In the genomic region with DNA sequence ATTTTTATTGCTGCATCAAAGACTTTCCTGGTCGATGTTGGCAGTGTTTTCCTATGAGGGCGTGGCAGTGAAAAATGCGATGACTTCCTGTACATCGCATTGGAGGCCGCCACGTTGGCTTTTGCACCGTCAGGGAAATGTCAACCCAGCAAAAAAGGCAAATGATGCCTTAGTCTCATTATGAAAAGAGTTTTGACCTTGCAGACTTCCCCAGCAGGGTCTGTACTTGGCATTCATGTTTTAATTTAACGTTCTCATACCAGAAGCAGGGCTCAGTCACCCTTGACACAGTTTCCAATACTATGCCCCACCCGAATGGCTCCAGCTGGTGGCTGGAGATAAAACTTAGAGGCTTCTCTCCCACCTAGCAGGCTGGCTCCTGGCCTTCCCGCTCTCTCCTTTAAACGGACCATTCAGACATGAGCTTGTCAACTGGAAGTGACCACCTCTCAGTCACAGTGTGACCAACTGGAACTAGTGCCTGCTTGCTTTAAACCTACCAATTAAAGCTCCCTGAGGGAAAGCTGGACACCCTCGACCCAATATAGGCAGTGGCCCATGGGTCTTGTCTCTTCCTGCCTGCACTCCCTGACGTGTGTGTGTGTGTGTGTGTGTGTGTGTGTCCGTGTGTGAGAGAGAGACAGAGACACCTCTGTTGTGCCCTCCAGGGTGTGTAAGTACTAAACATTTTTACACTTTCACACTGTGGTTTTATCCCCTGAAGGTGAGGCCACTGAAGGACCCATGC, we compare ENCODE assay signal across 18 cellular contexts. TPM values are rescaled to one million over a fixed set of nuclear protein-coding genes. Genes with fewer than 3 reads are reported as not detected.
DNase-seq lines count a peak whose midpoint lies in the region; ATAC-seq, FAIRE-seq and TF ChIP-seq lines count a peak whose summit lies in the region.
"Had no signal": no experiment of that assay in that cellular context is flagged by ENCODE, and none has a peak within 500 bp of the region (broad histone marks: within the 10 kb centered on the region; RNA-seq: fewer than 3 reads in every experiment).

No MANE protein-coding gene starts in this region.

- no peak overlapping the region for H3K9ac ChIP-seq in H1 (replicated peaks in 1 of 4; ENCODE audit: extremely low read depth in 1 of 4, low read depth in 3 of 4, low read length in 3 of 4)

- H3K4me2 ChIP-seq in H1 (ENCODE audit: insufficient read depth in 1 of 2, low read depth in 2 of 2, low read length in 2 of 2) (no peak overlapping the region), osteoblast (ENCODE audit: insufficient read depth, low read length) (no peak overlapping the region)
- H3K4me2 ChIP-seq: GM23338, smooth muscle cell had no signal

- peaks cover 0 to 6% (median under 1%) of the 10 kb centered on the region in 4 experiments; a peak in 1 of 7 replicates for H3K4me1 ChIP-seq in H1 (replicated peaks in 1 of 4; ENCODE audit: control insufficient read depth in 3 of 4, insufficient read depth in 4 of 4, low read length in 3 of 4)
- peaks cover 6% of the 10 kb centered on the region for H3K4me1 ChIP-seq in osteoblast (ENCODE audit: insufficient read depth, low read length)

- TF ChIP-seq RAD21 in H1 (IDR thresholded peaks at IDR 0.05 in 1 of 2, conservative IDR thresholded peaks at IDR 0.05 in 1 of 2; ENCODE audit: low read depth in 2 of 2, low read length in 2 of 2): no peak

- H3K27ac ChIP-seq in H1 (ENCODE audit: low read depth, low read length) (no peak overlapping the region), osteoblast (ENCODE audit: low read depth, low read length) (no peak overlapping the region), substantia nigra (ENCODE audit: low read depth, low read length, poor library complexity, severe bottlenecking) (no peak overlapping the region)
- H3K27ac ChIP-seq: HL-60 had no signal

- H3K23ac ChIP-seq in H1 (ENCODE audit: insufficient read length): no peak overlapping the region

- H4K8ac ChIP-seq in H1 (ENCODE audit: extremely low read depth, insufficient read depth, low read length): no peak overlapping the region; the same call in 1 of the 2 replicates

- H3K9me3 ChIP-seq in H1 (ENCODE audit: insufficient read depth in 2 of 2, low read depth in 1 of 2, low read length in 1 of 2) (no peaks in the 10 kb centered on the region), osteoblast (ENCODE audit: low read depth, low read length) (no peaks in the 10 kb centered on the region)

- H3K36me3 ChIP-seq in H1 (ENCODE audit: control insufficient read depth in 2 of 4, insufficient read depth in 4 of 4, low read length in 3 of 4) (no peaks in the 10 kb centered on the region), osteoblast (ENCODE audit: insufficient read depth, low read length) (no peaks in the 10 kb centered on the region)

- H2BK120ac ChIP-seq in H1 (replicated peaks; ENCODE audit: low read depth, low read length): no peak overlapping the region

- no peaks in the 10 kb centered on the region for H3K36me3 Mint-ChIP-seq in activated CD4-positive, alpha-beta T cell treated with anti-CD3 and anti-CD28 coated beads, Interleukin-2, amount 10 ng/mL, durations not matched to agents 7 days and 5 days (ENCODE audit: low read depth)

- no peak overlapping the region for H2BK20ac ChIP-seq in H1 (ENCODE audit: low read length)

- no peak for ATAC-seq in SK-N-SH treated with all-trans-retinoic acid at 6 μM for 48 hours
- ATAC-seq: GM23338 had no signal

- no peak for FAIRE-seq in H1 (lab: Jason Lieb, UNC)

- H3K23me2 ChIP-seq in H1 (ENCODE audit: low read depth, low read length): no peaks in the 10 kb centered on the region

- H3K4me3 Mint-ChIP-seq in activated CD4-positive, alpha-beta T cell treated with anti-CD3 and anti-CD28 coated beads, Interleukin-2, amount 10 ng/mL, durations not matched to agents 7 days and 5 days: no peak overlapping the region
- H3K4me3 Mint-ChIP-seq: GM23338 had no signal

- H3K27me3 Mint-ChIP-seq in activated CD4-positive, alpha-beta T cell treated with anti-CD3 and anti-CD28 coated beads, Interleukin-2, amount 10 ng/mL, durations not matched to agents 7 days and 5 days: no peaks in the 10 kb centered on the region

- WGBS in H1 (ENCODE audit: extremely low coverage in 1 of 2, insufficient coverage in 1 of 2, insufficient read length in 1 of 2, insufficient replicate concordance in 2 of 2, low coverage in 1 of 2, low lambda C conversion rate in 2 of 2, missing lambda C conversion rate in 1 of 2), 2 experiments: 84% methylated on average over 14 of the region's 14 CpGs; no CpG with 5 or more reads in 1 of the 2 experiments

- TF ChIP-seq POLR2A in H1 (IDR thresholded peaks at IDR 0.05; ENCODE audit: control extremely low read depth in 1 of 2, low read depth in 2 of 2, low read length in 2 of 2): no peak

- H3K56ac ChIP-seq in H1 (replicated peaks; ENCODE audit: insufficient read length, low read depth, low read length): no peak overlapping the region

- no peak overlapping the region for H2BK15ac ChIP-seq in H1 (ENCODE audit: low read length)

- H2AFZ ChIP-seq in H1 (ENCODE audit: low read length) (no peak overlapping the region), osteoblast (ENCODE audit: low read length) (peak overlapping the region; percentile 57)
- H2AFZ ChIP-seq: GM23338 had no signal

- CTCF ChIA-PET in activated CD4-positive, alpha-beta T cell treated with anti-CD3 and anti-CD28 coated beads, Interleukin-2, amount 10 ng/mL, durations not matched to agents 7 days and 5 days (lab: Charles Lee): interaction anchor here (0.6 to 2.6 kb wide), 10 partner anchors 9 to 255 kb away, joined by 3 to 11 read pairs (median 5); a partner anchor contains a TSS
- CTCF ChIA-PET in H1 (lab: Charles Lee; ENCODE audit: partially characterized antibody): interaction anchor here (0.7 to 27.2 kb wide), 15 partner anchors 9 to 251 kb away, joined by 3 to 603 read pairs (median 6); a partner anchor contains a TSS

- POLR2A ChIA-PET in activated CD4-positive, alpha-beta T cell treated with anti-CD3 and anti-CD28 coated beads, Interleukin-2, amount 10 ng/mL, durations not matched to agents 7 days and 5 days (lab: Charles Lee): no interaction called here
- POLR2A ChIA-PET in H1 (lab: Charles Lee; ENCODE audit: partially characterized antibody): interaction anchor here (0.7 to 2.3 kb wide), 9 partner anchors 10 to 134 kb away, joined by 3 to 6 read pairs (median 4); a partner anchor contains a TSS

- no peak overlapping the region for H4K91ac ChIP-seq in H1 (replicated peaks; ENCODE audit: insufficient read length, low read length)

- H3K4me1 Mint-ChIP-seq in activated CD4-positive, alpha-beta T cell treated with anti-CD3 and anti-CD28 coated beads, Interleukin-2, amount 10 ng/mL, durations not matched to agents 7 days and 5 days: peaks cover 69% of the 10 kb centered on the region

- no peak overlapping the region for H3K14ac ChIP-seq in H1 (ENCODE audit: insufficient read length)

- no peak overlapping the region for H2AK5ac ChIP-seq in H1 (ENCODE audit: low read depth, low read length)

- no peak overlapping the region for H3K4me3 ChIP-seq in H1 (ENCODE audit: extremely low read depth in 1 of 4, insufficient read depth in 2 of 4, low read depth in 3 of 4, low read length in 4 of 4)
- no peak overlapping the region for H3K4me3 ChIP-seq in osteoblast (ENCODE audit: insufficient read depth, low read length)
- no peak overlapping the region for H3K4me3 ChIP-seq in foreskin fibroblast (ENCODE audit: low read depth in 1 of 2, low read length in 2 of 2)
- H3K4me3 ChIP-seq: GM23338, smooth muscle cell had no signal

- H2BK5ac ChIP-seq in H1 (ENCODE audit: low read depth, low read length): no peak overlapping the region

- H3K4ac ChIP-seq in H1 (replicated peaks; ENCODE audit: insufficient read length, low read depth, low read length): no peak overlapping the region

- no peak overlapping the region for H2BK12ac ChIP-seq in H1 (ENCODE audit: low read depth, low read length)

- no peaks in the 10 kb centered on the region for H4K20me1 ChIP-seq in H1 (replicated peaks in 1 of 2; ENCODE audit: control insufficient read depth in 1 of 2, insufficient read depth in 2 of 2, low read length in 2 of 2)
- no peaks in the 10 kb centered on the region for H4K20me1 ChIP-seq in osteoblast (ENCODE audit: insufficient read depth, low read length)

- TF ChIP-seq CTCF in H1 (IDR thresholded peaks at IDR 0.05; ENCODE audit: control extremely low read depth in 1 of 3, insufficient read depth in 1 of 3, low read depth in 1 of 3, low read length in 3 of 3) (no peak), osteoblast (IDR thresholded peaks at IDR 0.05; ENCODE audit: extremely low read depth, low read depth, low read length) (no peak), foreskin fibroblast (IDR thresholded peaks at IDR 0.05; ENCODE audit: low read depth, low read length) (no peak)

- H3K79me1 ChIP-seq in H1 (ENCODE audit: low read depth, low read length): no peaks in the 10 kb centered on the region

- no peaks in the 10 kb centered on the region for H3K9me3 Mint-ChIP-seq in activated CD4-positive, alpha-beta T cell treated with anti-CD3 and anti-CD28 coated beads, Interleukin-2, amount 10 ng/mL, durations not matched to agents 7 days and 5 days
- H3K9me3 Mint-ChIP-seq: GM23338 had no signal

- H4K5ac ChIP-seq in H1 (ENCODE audit: insufficient read length, low read depth, low read length): no peak overlapping the region

- no peaks in the 10 kb centered on the region for H3K79me2 ChIP-seq in H1 (ENCODE audit: control insufficient read depth in 1 of 2, insufficient read depth in 2 of 2, low read length in 2 of 2)
- H3K79me2 ChIP-seq in osteoblast (ENCODE audit: insufficient read depth, low read length): no peaks in the 10 kb centered on the region

- H3K27me3 ChIP-seq in H1 (replicated peaks in 1 of 4; ENCODE audit: control insufficient read depth in 3 of 4, extremely low read depth in 1 of 4, insufficient read depth in 3 of 4, low read length in 3 of 4): no peaks in the 10 kb centered on the region; a peak in 1 of 7 replicates
- H3K27me3 ChIP-seq in osteoblast (ENCODE audit: insufficient read depth, low read length): peaks cover 3% of the 10 kb centered on the region

- no peak overlapping the region for H3K18ac ChIP-seq in H1 (ENCODE audit: extremely low read depth, low read length)

- DNase-seq in activated CD4-positive, alpha-beta T cell treated with anti-CD3 and anti-CD28 coated beads, Interleukin-2, amount 10 ng/mL, durations not matched to agents 7 days and 5 days: no peak
- DNase-seq in activated CD4-positive, alpha-beta T cell treated with anti-CD3 and anti-CD28 coated beads for 48 hours: no peak
- DNase-seq in NCI-H69 (lab: John Stamatoyannopoulos, UW) (peak; percentile 40), H1 (ENCODE audit: low read depth in 1 of 2, low spot score in 2 of 2) (no peak), osteoblast (ENCODE audit: insufficient read length, low spot score, missing footprints) (peak; percentile 32), foreskin fibroblast (no peak), substantia nigra (lab: John Stamatoyannopoulos, UW) (no peak)
- DNase-seq: activated CD4-positive, CD25-positive, alpha-beta regulatory T cell treated with anti-CD3 and anti-CD28 coated beads, Interleukin-2, amount 50 U/mL, for 72 hours; activated T-cell treated with anti-CD3 and anti-CD28 coated beads, Interleukin-2, amount 50 U/mL, for 48 hours; amniotic stem cell; cortex of kidney; mesenchymal stem cell; NCI-H2107; NK-92 treated with Interleukin-12 subunit alpha and Interleukin-12 subunit beta, amount 100 ng/mL, for 24 hours had no signal

- H3K27ac Mint-ChIP-seq in activated CD4-positive, alpha-beta T cell treated with anti-CD3 and anti-CD28 coated beads, Interleukin-2, amount 10 ng/mL, durations not matched to agents 7 days and 5 days: peak overlapping the region; percentile 51
- H3K27ac Mint-ChIP-seq: GM23338 had no signal

- TF ChIP-seq EP300 in H1 (IDR thresholded peaks at IDR 0.05; ENCODE audit: borderline replicate concordance in 1 of 2, low read depth in 2 of 2, low read length in 2 of 2): no peak

RNA-seq across cellular contexts. Expression of a gene that starts 8.7 kb away (rescaled TPM):
- total RNA-seq in activated CD4-positive, alpha-beta T cell treated with anti-CD3 and anti-CD28 coated beads, Interleukin-2, amount 10 ng/mL, durations not matched to agents 7 days and 5 days: 10 to 100 TPM; 55.8 to 62.3 TPM
- total RNA-seq in H1 (2021; fragmentation: NEBNext Ultra II Directional; extraction: Animal tissue kit (Norgen Biotek cat#: 25700)): 8.1 and 8.6 TPM in 2 replicates
- 7.8 and 10.2 TPM in 2 replicates for polyA plus RNA-seq in H1 (2011; rRNA removed)
- polyA plus RNA-seq in H1 (2011; cell fraction: cytosol; rRNA removed): 6.4 TPM
- 27.2 TPM for polyA plus RNA-seq in H1 (2011; cell fraction: nucleus; rRNA removed)
- polyA plus RNA-seq in H1 (2012, experiment 1 of 2): 4.8 to 10.4 TPM (median 8.0 TPM) in 4 replicates
- 6.2 TPM for polyA plus RNA-seq in H1 (2012, experiment 2 of 2)
- 10.7 TPM for polyA plus RNA-seq in H1 (2013, experiment 1 of 2)
- polyA plus RNA-seq in H1 (2013, experiment 2 of 2): 10.8 TPM
- polyA minus RNA-seq in H1 (2011; rRNA and poly(A)+ RNA removed): 6.0 and 7.1 TPM in 2 replicates
- polyA minus RNA-seq in H1 (2011; cell fraction: cytosol; rRNA and poly(A)+ RNA removed): 3.8 TPM
- polyA minus RNA-seq in H1 (2011; cell fraction: nucleus; rRNA and poly(A)+ RNA removed): 8.1 TPM
- 13.4 and 14.1 TPM in 2 replicates for total RNA-seq in osteoblast

RNA-seq across cellular contexts. Expression of a gene that starts 27.6 kb away (rescaled TPM):
- total RNA-seq in activated CD4-positive, alpha-beta T cell treated with anti-CD3 and anti-CD28 coated beads, Interleukin-2, amount 10 ng/mL, durations not matched to agents 7 days and 5 days: 10 to 100 TPM; 11.3 to 11.9 TPM
- 420 and 424 TPM in 2 replicates for total RNA-seq in H1 (2021; fragmentation: NEBNext Ultra II Directional; extraction: Animal tissue kit (Norgen Biotek cat#: 25700))
- polyA plus RNA-seq in H1 (2011; rRNA removed): 621 and 869 TPM in 2 replicates
- polyA plus RNA-seq in H1 (2011; cell fraction: cytosol; rRNA removed): 482 TPM
- 605 TPM for polyA plus RNA-seq in H1 (2011; cell fraction: nucleus; rRNA removed)
- 280 to 399 TPM (median 368 TPM) in 4 replicates for polyA plus RNA-seq in H1 (2012, experiment 1 of 2)
- 351 TPM for polyA plus RNA-seq in H1 (2012, experiment 2 of 2)
- 739 TPM for polyA plus RNA-seq in H1 (2013, experiment 1 of 2)
- polyA plus RNA-seq in H1 (2013, experiment 2 of 2): 760 TPM
- 124 and 163 TPM in 2 replicates for polyA minus RNA-seq in H1 (2011; rRNA and poly(A)+ RNA removed)
- polyA minus RNA-seq in H1 (2011; cell fraction: cytosol; rRNA and poly(A)+ RNA removed): 266 TPM
- 239 TPM for polyA minus RNA-seq in H1 (2011; cell fraction: nucleus; rRNA and poly(A)+ RNA removed)
- 1,145 and 1,318 TPM in 2 replicates for total RNA-seq in osteoblast

Comparison
In these comparisons a context has a peak if more than half of its experiments do, and no peak if none do; other contexts are left out.
1. DNase-seq: peak in NCI-H69 (single experiment) and osteoblast (single experiment); none in activated CD4-positive, alpha-beta T cell treated with anti-CD3 and anti-CD28 coated beads, Interleukin-2, amount 10 ng/mL, durations not matched to agents 7 days and 5 days (single experiment), activated CD4-positive, alpha-beta T cell treated with anti-CD3 and anti-CD28 coated beads for 48 hours (single experiment), H1 (0 of 2), foreskin fibroblast (0 of 2) and substantia nigra (0 of 49).
2. RNA of a gene that starts 27.6 kb away (total RNA-seq): 1,145 to 1,318 TPM in osteoblast and 420 to 424 TPM in H1; 11.3 to 11.9 TPM in activated CD4-positive, alpha-beta T cell treated with anti-CD3 and anti-CD28 coated beads, Interleukin-2, amount 10 ng/mL, durations not matched to agents 7 days and 5 days; every median in the first group is over 10 times any median in the second.